ENCODE assay signal across 8 cellular contexts in genomic region chr15:51093865-51094605, GRCh38. TPM values are rescaled to one million over a fixed set of nuclear protein-coding genes. Genes with fewer than 3 reads are reported as not detected.
DNase-seq lines count a peak whose midpoint lies in the region; ATAC-seq and TF ChIP-seq lines count a peak whose summit lies in the region.

No MANE protein-coding gene starts in this region.

- peak overlapping the region; percentile 60 to 82 (median 69) for H3K4me2 ChIP-seq in BLaER1 treated with 17β-estradiol and CSF1 and Interleukin-3, amounts not matched to agents 10 nM and 100 nM

- peaks cover 0 to 17% (median 10%) of the 10 kb centered on the region in 11 experiments; a peak in 14 of 22 replicates for H3K9me3 ChIP-seq in BLaER1 treated with 17β-estradiol and CSF1 and Interleukin-3, amounts not matched to agents 10 nM and 100 nM (replicated peaks in 1 of 11)
- no peaks in the 10 kb centered on the region for H3K9me3 ChIP-seq in upper lobe of left lung

- H3K27ac ChIP-seq in BLaER1 treated with 17β-estradiol and CSF1 and Interleukin-3, amounts not matched to agents 10 nM and 100 nM, result no peak overlapping the region
- H3K27ac ChIP-seq in upper lobe of left lung, result peak overlapping the region; percentile 58 to 77 (median 66)

- H3K36me3 Mint-ChIP-seq in IgD-negative memory B cell (no peaks in the 10 kb centered on the region), memory B cell (no peaks in the 10 kb centered on the region)
- no peaks in the 10 kb centered on the region for H3K36me3 Mint-ChIP-seq in dendritic cell treated with granulocyte-macrophage colony-stimulating factor and Interleukin-4, amounts not matched to agents 40 ng/mL and 50 ng/mL, for 4 days (ENCODE audit: low read depth)

- TF ChIP-seq CTCF in upper lobe of left lung (IDR thresholded peaks at IDR 0.05), result no peak

- no peaks in the 10 kb centered on the region for H3K36me3 ChIP-seq in BLaER1 treated with 17β-estradiol and CSF1 and Interleukin-3, amounts not matched to agents 10 nM and 100 nM
- no peaks in the 10 kb centered on the region for H3K36me3 ChIP-seq in upper lobe of left lung

- DNase-seq in memory B cell (ENCODE audit: low spot score in 2 of 2) (no peak), upper lobe of left lung (peak; percentile 41 to 88), OCI-M1 (lab: John Stamatoyannopoulos, UW) (no peak), AML-193 (lab: John Stamatoyannopoulos, UW) (no peak)
- no peak for DNase-seq in activated CD8-positive, alpha-beta memory T cell treated with anti-CD3 and anti-CD28 coated beads, Interleukin-2, amount 50 U/mL, for 48 hours

- no peak for TF ChIP-seq EP300 in upper lobe of left lung (IDR thresholded peaks at IDR 0.05)

- intact Hi-C loops in dendritic cell treated with granulocyte-macrophage colony-stimulating factor and Interleukin-4, amounts not matched to agents 40 ng/mL and 50 ng/mL, for 4 days (cut with micrococcal nuclease), result no loop called here

- H3K27me3 ChIP-seq in BLaER1 treated with 17β-estradiol and CSF1 and Interleukin-3, amounts not matched to agents 10 nM and 100 nM, result peaks cover 43 to 69% (median 65%) of the 10 kb centered on the region in 11 experiments
- H3K27me3 ChIP-seq in upper lobe of left lung, result peaks cover 0 to 17% (median 6%) of the 10 kb centered on the region in 4 donors

- peaks cover 0 to 2% (median 0%) of the 10 kb centered on the region in 3 donors for H3K4me1 Mint-ChIP-seq in IgD-negative memory B cell
- peaks cover 35% of the 10 kb centered on the region for H3K4me1 Mint-ChIP-seq in dendritic cell treated with granulocyte-macrophage colony-stimulating factor and Interleukin-4, amounts not matched to agents 40 ng/mL and 50 ng/mL, for 4 days (ENCODE audit: low read depth)
- peaks cover 8% of the 10 kb centered on the region for H3K4me1 Mint-ChIP-seq in memory B cell

- H4K20me1 ChIP-seq in BLaER1 treated with 17β-estradiol and CSF1 and Interleukin-3, amounts not matched to agents 10 nM and 100 nM, result peaks cover 0 to 8% (median 0%) of the 10 kb centered on the region in 11 experiments; a peak in 1 of 22 replicates

- H3K27ac Mint-ChIP-seq in IgD-negative memory B cell (no peak overlapping the region), memory B cell (no peak overlapping the region)
- H3K27ac Mint-ChIP-seq in dendritic cell treated with granulocyte-macrophage colony-stimulating factor and Interleukin-4, amounts not matched to agents 40 ng/mL and 50 ng/mL, for 4 days, result no peak overlapping the region

- ATAC-seq in memory B cell (ENCODE audit: low read depth) (no peak), upper lobe of left lung (ENCODE audit: low FRiP score in 2 of 2) (peak in 1 of 2 donors; percentile 40)

- H3K4me3 ChIP-seq in BLaER1 treated with 17β-estradiol and CSF1 and Interleukin-3, amounts not matched to agents 10 nM and 100 nM, result peak overlapping the region; percentile 44 to 66 (median 54)
- H3K4me3 ChIP-seq in upper lobe of left lung, result peak overlapping the region; percentile 42 to 58 (median 55)

- peaks cover 0 to 68% (median 20%) of the 10 kb centered on the region in 10 experiments; a peak in 12 of 20 replicates for H3K4me1 ChIP-seq in BLaER1 treated with 17β-estradiol and CSF1 and Interleukin-3, amounts not matched to agents 10 nM and 100 nM
- H3K4me1 ChIP-seq in upper lobe of left lung, result peaks cover 0 to 24% (median 17%) of the 10 kb centered on the region in 4 donors

- H3K4me3 Mint-ChIP-seq in IgD-negative memory B cell (peak overlapping the region in 3 of 4 donors; percentile 70 to 85 (median 80)), memory B cell (peak overlapping the region; percentile 59)
- H3K4me3 Mint-ChIP-seq in dendritic cell treated with granulocyte-macrophage colony-stimulating factor and Interleukin-4, amounts not matched to agents 40 ng/mL and 50 ng/mL, for 4 days, result peak overlapping the region; percentile 70

- no peak for TF ChIP-seq POLR2A in upper lobe of left lung (IDR thresholded peaks at IDR 0.05)

- WGBS in upper lobe of left lung, 2 donors, result 2% methylated on average over 34 of the region's 65 CpGs; no CpG with 5 or more reads in 1 of the 2 donors

- H3K27me3 Mint-ChIP-seq in IgD-negative memory B cell (peaks cover 68% of the 10 kb centered on the region), memory B cell (peaks cover 29% of the 10 kb centered on the region)
- peaks cover 77% of the 10 kb centered on the region for H3K27me3 Mint-ChIP-seq in dendritic cell treated with granulocyte-macrophage colony-stimulating factor and Interleukin-4, amounts not matched to agents 40 ng/mL and 50 ng/mL, for 4 days

- H3K9me3 Mint-ChIP-seq in IgD-negative memory B cell, result peaks cover 0 to 6% (median 0%) of the 10 kb centered on the region in 3 donors
- no peaks in the 10 kb centered on the region for H3K9me3 Mint-ChIP-seq in dendritic cell treated with granulocyte-macrophage colony-stimulating factor and Interleukin-4, amounts not matched to agents 40 ng/mL and 50 ng/mL, for 4 days
- H3K9me3 Mint-ChIP-seq in memory B cell, result no peaks in the 10 kb centered on the region

- peak overlapping the region in 4 of 11 experiments; percentile 16 to 68 (median 44); a peak in 4 of 22 replicates for H3K9ac ChIP-seq in BLaER1 treated with 17β-estradiol and CSF1 and Interleukin-3, amounts not matched to agents 10 nM and 100 nM

RNA-seq across cellular contexts. Expression of gene TNFAIP8L3, which starts 0.7 kb away (rescaled TPM):
- polyA plus RNA-seq in IgD-negative memory B cell, result not detected
- total RNA-seq in upper lobe of left lung, result 10 to 100 TPM in 1 of 6 donors, 1 to 10 TPM in 5; 4.2 to 12.4 (median 7.1) TPM

Comparison
In these comparisons a context has a peak if more than half of its experiments do, and no peak if none do; other contexts are left out.
1. H3K27ac ChIP-seq: peak in upper lobe of left lung (4 of 4); none in BLaER1 treated with 17β-estradiol and CSF1 and Interleukin-3, amounts not matched to agents 10 nM and 100 nM (0 of 11).
2. DNase-seq: peak in upper lobe of left lung (2 of 2); none in memory B cell (0 of 2), OCI-M1 (single experiment), activated CD8-positive, alpha-beta memory T cell treated with anti-CD3 and anti-CD28 coated beads, Interleukin-2, amount 50 U/mL, for 48 hours (single experiment) and AML-193 (0 of 2).
3. Peak in every context shown above with its lines, with median percentiles within 50 percentile points of each other: H3K4me3 Mint-ChIP-seq.